21 cellular contexts compared by ENCODE assay signal in genomic region chr7:127789031-127789430, GRCh38.
"Had no signal": no experiment of that assay in that cellular context is flagged by ENCODE, and none has a peak within 500 bp of the region (broad histone marks: within the 10 kb centered on the region; RNA-seq: fewer than 3 reads in every experiment).

No MANE protein-coding gene starts in this region.

- H3K4me1 ChIP-seq: gastrocnemius medialis, suprapubic skin, uterus had no signal

- H3K27ac ChIP-seq: coronary artery, gastrocnemius medialis, heart right ventricle, spleen, suprapubic skin, thyroid gland, uterus had no signal

- H3K4me3 Mint-ChIP-seq: naive thymus-derived CD8-positive, alpha-beta T cell; neural crest cell; type B pancreatic cell had no signal

- H3K27ac Mint-ChIP-seq: type B pancreatic cell had no signal

- ATAC-seq: gastrocnemius medialis; heart right ventricle; left lobe of liver; mucosa of descending colon; naive thymus-derived CD8-positive, alpha-beta T cell; sciatic nerve; stimulated activated naive CD8-positive, alpha-beta T cell treated with anti-CD3 and anti-CD28 coated beads, Interleukin-15, Interleukin-2, amounts not matched to agents 100 U/mL and 50 U/mL, for 24 hours had no signal

- H3K27me3 Mint-ChIP-seq: naive thymus-derived CD8-positive, alpha-beta T cell; type B pancreatic cell had no signal

- H3K9me3 Mint-ChIP-seq: naive thymus-derived CD8-positive, alpha-beta T cell; neural crest cell; type B pancreatic cell had no signal

- H3K27me3 ChIP-seq: gastrocnemius medialis, heart right ventricle, spleen, suprapubic skin, thyroid gland, uterus had no signal

- DNase-seq: effector CD4-positive, alpha-beta T cell; gastrocnemius medialis; heart right ventricle; hypothalamus; islet precursor cell; mucosa of descending colon; naive thymus-derived CD8-positive, alpha-beta T cell; posterior cingulate gyrus; spleen; stimulated activated CD4-positive, alpha-beta T cell treated with anti-CD3 and anti-CD28 coated beads, Interleukin-15, amount 100 ng/mL, for 24 hours; stimulated activated CD4-positive, alpha-beta T cell treated with anti-CD3 and anti-CD28 coated beads, Interleukin-1b, Interleukin-23, amount 100 ng/mL, for 48 hours; stimulated activated CD4-positive, alpha-beta T cell treated with anti-CD3 and anti-CD28 coated beads, Interleukin-4, amount 100 ng/mL, for 4 hours; stimulated activated naive CD8-positive, alpha-beta T cell treated with anti-CD3 and anti-CD28 coated beads, Interleukin-15, Interleukin-2, amounts not matched to agents 100 U/mL and 50 U/mL, for 24 hours; thyroid gland; uterus had no signal
